ENCODE assay signal across 8 cellular contexts in genomic region chr14:50396636-50397460, GRCh38. TPM values are rescaled to one million over a fixed set of nuclear protein-coding genes. Genes with fewer than 3 reads are reported as not detected.
A peak's percentile ranks its signal among the peaks of the same experiment; 100 is the strongest.
DNase-seq lines count a peak whose midpoint lies in the region; ATAC-seq and TF ChIP-seq lines count a peak whose summit lies in the region.

TSS of gene CDKL1 (minus strand) at chr14:50396881. CDS start at chr14:50395868, 1,013 bp downstream.

- CTCF ChIA-PET in CD4-positive, alpha-beta T cell (lab: Charles Lee), result interaction anchor here (0.7 kb wide), 1 partner anchor 76 kb away, joined by 3 read pairs; no protein-coding TSS in a partner anchor

- H3K27ac ChIP-seq in CD4-positive, alpha-beta T cell (ENCODE audit: low read depth, low read length), result no peak within 1 kb of the TSS
- H3K27ac ChIP-seq in osteoblast (ENCODE audit: low read depth, low read length) (peak within 1 kb of the TSS; percentile 79), tibial nerve (peak within 1 kb of the TSS in 3 of 4 donors; percentile 74 to 92 (median 80))

- peak within 1 kb of the TSS; percentile 89 for H3K4me3 Mint-ChIP-seq in CD4-positive, alpha-beta T cell
- peak within 1 kb of the TSS; percentile 84 for H3K4me3 Mint-ChIP-seq in activated naive CD8-positive, alpha-beta T cell treated with anti-CD3 and anti-CD28 coated beads, Interleukin-2, amount 50 U/mL, for 24 hours

- POLR2A ChIA-PET in CD4-positive, alpha-beta T cell (lab: Charles Lee), result interaction anchor here (0.8 to 1.7 kb wide), 5 partner anchors 33 to 776 kb away, joined by 3 to 9 read pairs (median 3); partner anchors contain the start of genes DMAC2L, MGAT2 and RPL36AL

- H3K4me3 ChIP-seq in osteoblast (ENCODE audit: insufficient read depth, low read length) (peak within 1 kb of the TSS; percentile 87), tibial nerve (peak within 1 kb of the TSS; percentile 41 to 92 (median 64))

- no peaks in the 10 kb centered on the region for H3K36me3 ChIP-seq in osteoblast (ENCODE audit: insufficient read depth, low read length)
- H3K36me3 ChIP-seq in tibial nerve, result peaks cover 0 to 14% (median 0%) of the 10 kb centered on the region in 3 donors

- no peak for TF ChIP-seq CTCF in CD4-positive, alpha-beta T cell (IDR thresholded peaks at IDR 0.05)
- TF ChIP-seq CTCF in osteoblast (IDR thresholded peaks at IDR 0.05; ENCODE audit: extremely low read depth, low read depth, low read length) (no peak), tibial nerve (IDR thresholded peaks at IDR 0.05) (peak in 1 of 5 experiments; percentile 8)

- H3K4me1 ChIP-seq in osteoblast (ENCODE audit: insufficient read depth, low read length) (peaks cover 34% of the 10 kb centered on the region), tibial nerve (peaks cover 0 to 42% (median 15%) of the 10 kb centered on the region in 4 donors)

- 1 to 2% methylated on average over 21 to 27 of the region's 77 CpGs for WGBS in tibial nerve, 2 donors

- no peaks in the 10 kb centered on the region for H3K9me3 Mint-ChIP-seq in CD4-positive, alpha-beta T cell
- no peaks in the 10 kb centered on the region for H3K9me3 Mint-ChIP-seq in activated naive CD8-positive, alpha-beta T cell treated with anti-CD3 and anti-CD28 coated beads, Interleukin-2, amount 50 U/mL, for 24 hours

- H2AFZ ChIP-seq in osteoblast (ENCODE audit: low read length), result peak within 1 kb of the TSS; percentile 93

- H3K9me3 ChIP-seq in CD4-positive, alpha-beta T cell (ENCODE audit: control insufficient read depth, low read length), result no peaks in the 10 kb centered on the region
- H3K9me3 ChIP-seq in osteoblast (ENCODE audit: low read depth, low read length), result no peaks in the 10 kb centered on the region
- no peaks in the 10 kb centered on the region for H3K9me3 ChIP-seq in tibial nerve

- no peak within 1 kb of the TSS for H3K27ac Mint-ChIP-seq in CD4-positive, alpha-beta T cell
- peak within 1 kb of the TSS; percentile 86 for H3K27ac Mint-ChIP-seq in activated naive CD8-positive, alpha-beta T cell treated with anti-CD3 and anti-CD28 coated beads, Interleukin-2, amount 50 U/mL, for 24 hours

- intact Hi-C loops in CD4-positive, alpha-beta T cell (cut with DNase I, micrococcal nuclease), result loop anchor here in 1 of 2 experiments (5.0 kb wide), 1 partner anchor 35 kb away; no protein-coding TSS in a partner anchor
- intact Hi-C loops in Right ventricle myocardium superior (cut with DNase I), result loop anchor here (10.0 kb wide), 1 partner anchor 72 kb away; no protein-coding TSS in a partner anchor

- in situ Hi-C loops in SK-MEL-5 (cut with HindIII; ENCODE audit: low pct_unique_long_range_greater_than_20kb, low sequenced_read_pairs), result no loop called here

- ATAC-seq in CD4-positive, alpha-beta T cell (ENCODE audit: poor library complexity), result peak; percentile 54
- ATAC-seq in GM19351 (IDR thresholded peaks at IDR 0.05; ENCODE audit: unreplicated experiment), result peak; percentile 66
- ATAC-seq in HG03571 (IDR thresholded peaks at IDR 0.05; ENCODE audit: unreplicated experiment), result peak; percentile 52
- ATAC-seq in activated naive CD8-positive, alpha-beta T cell treated with anti-CD3 and anti-CD28 coated beads, Interleukin-2, amount 50 U/mL, for 24 hours, result peak; percentile 81
- peak; percentile 95 for ATAC-seq in Right ventricle myocardium superior (ENCODE audit: poor library complexity)

- H3K79me2 ChIP-seq in osteoblast (ENCODE audit: insufficient read depth, low read length), result peaks cover 3% of the 10 kb centered on the region

- no peaks in the 10 kb centered on the region for H4K20me1 ChIP-seq in osteoblast (ENCODE audit: insufficient read depth, low read length)

- peaks cover 12% of the 10 kb centered on the region for H3K4me1 Mint-ChIP-seq in CD4-positive, alpha-beta T cell (ENCODE audit: low read depth)
- peaks cover 10% of the 10 kb centered on the region for H3K4me1 Mint-ChIP-seq in activated naive CD8-positive, alpha-beta T cell treated with anti-CD3 and anti-CD28 coated beads, Interleukin-2, amount 50 U/mL, for 24 hours

- H3K36me3 Mint-ChIP-seq in CD4-positive, alpha-beta T cell (ENCODE audit: low read depth), result no peaks in the 10 kb centered on the region
- no peaks in the 10 kb centered on the region for H3K36me3 Mint-ChIP-seq in activated naive CD8-positive, alpha-beta T cell treated with anti-CD3 and anti-CD28 coated beads, Interleukin-2, amount 50 U/mL, for 24 hours (ENCODE audit: low read depth)

- no peaks in the 10 kb centered on the region for H3K27me3 ChIP-seq in CD4-positive, alpha-beta T cell (ENCODE audit: control insufficient read depth, insufficient read depth, low read length)
- no peaks in the 10 kb centered on the region for H3K27me3 ChIP-seq in osteoblast (ENCODE audit: insufficient read depth, low read length)
- H3K27me3 ChIP-seq in tibial nerve, result no peaks in the 10 kb centered on the region

- DNase-seq in CD4-positive, alpha-beta T cell, result peak in 8 of 10 experiments; percentile 3 to 36 (median 14)
- DNase-seq in SK-MEL-5 (ENCODE audit: low read depth, low spot score) (peak; percentile 53), Right ventricle myocardium superior (peak; percentile 79), osteoblast (ENCODE audit: insufficient read length, low spot score, missing footprints) (peak; percentile 92), tibial nerve (ENCODE audit: low spot score in 2 of 2) (peak in 1 of 2 donors; percentile 17)
- DNase-seq in activated naive CD8-positive, alpha-beta T cell treated with anti-CD3 and anti-CD28 coated beads, Interleukin-2, amount 50 U/mL, for 24 hours, result peak; percentile 60

- peak in 1 of 2 donors; percentile 19 for TF ChIP-seq EP300 in tibial nerve (IDR thresholded peaks at IDR 0.05)

- TF ChIP-seq POLR2A in tibial nerve (IDR thresholded peaks at IDR 0.05), result no peak

- H3K4me2 ChIP-seq in osteoblast (ENCODE audit: insufficient read depth, low read length), result peak within 1 kb of the TSS; percentile 95

- H3K27me3 Mint-ChIP-seq in CD4-positive, alpha-beta T cell, result peaks cover 4% of the 10 kb centered on the region
- H3K27me3 Mint-ChIP-seq in activated naive CD8-positive, alpha-beta T cell treated with anti-CD3 and anti-CD28 coated beads, Interleukin-2, amount 50 U/mL, for 24 hours, result peaks cover 13% of the 10 kb centered on the region

RNA-seq across cellular contexts. Expression of gene CDKL1, which starts in this region (rescaled TPM):
- 1 to 10 TPM; 2.4 to 2.8 TPM for total RNA-seq in CD4-positive, alpha-beta T cell
- 3.6 and 89.0 TPM in 2 replicates for total RNA-seq in SK-MEL-5 (2014; rRNA removed; shearing (Covaris generic))
- 1.3 and 1.7 TPM in 2 replicates for polyA plus RNA-seq in SK-MEL-5 (2015; cell fraction: cytosol; rRNA removed)
- polyA plus RNA-seq in SK-MEL-5 (2015; cell fraction: nucleus; rRNA removed), result 1.1 and 7.5 TPM in 2 replicates
- total RNA-seq in Right ventricle myocardium superior (1.4 TPM), osteoblast (4.7 and 10.5 TPM in 2 replicates), tibial nerve (10 to 100 TPM in 1 of 4 donors, 1 to 10 TPM in 3; 8.2 to 22.5 (median 9.5) TPM)
